ENCODE assay signal across 13 cellular contexts in the genomic region with DNA sequence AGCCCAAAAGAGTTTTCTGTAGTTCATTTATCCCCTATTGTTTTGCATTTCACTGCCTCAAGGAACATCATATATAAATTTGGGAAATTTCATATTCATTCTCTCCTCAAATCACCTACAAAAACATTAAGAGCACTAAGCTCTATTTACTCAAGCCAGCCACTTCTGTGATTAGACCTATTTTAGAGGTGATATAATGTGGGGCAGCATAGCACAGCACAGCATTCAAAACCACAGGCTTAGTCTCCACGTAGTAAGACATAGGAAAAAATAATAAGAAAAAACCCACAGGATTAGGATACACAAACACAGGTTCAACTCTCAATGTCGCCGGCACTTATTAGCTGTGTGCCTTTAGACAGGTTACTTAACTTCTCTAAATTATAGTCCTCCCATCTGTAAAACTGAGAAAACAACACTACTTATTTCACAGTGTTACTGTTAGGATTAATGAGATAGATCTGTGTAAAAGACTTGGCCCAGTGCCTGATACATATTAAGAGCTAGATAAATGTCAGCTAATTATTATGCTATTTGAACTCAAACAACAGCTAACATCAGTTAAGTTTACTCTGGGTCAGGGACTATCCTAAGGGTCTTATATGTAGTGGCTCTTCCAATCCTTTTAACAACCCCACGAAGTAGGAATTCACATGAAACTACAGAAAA. TPM values are rescaled to one million over a fixed set of nuclear protein-coding genes. Genes with fewer than 3 reads are reported as not detected.
A peak's percentile ranks its signal among the peaks of the same experiment; 100 is the strongest.
DNase-seq lines count a peak whose midpoint lies in the region; ATAC-seq, FAIRE-seq and TF ChIP-seq lines count a peak whose summit lies in the region.
"Had no signal": no experiment of that assay in that cellular context is flagged by ENCODE, and none has a peak within 500 bp of the region (broad histone marks: within the 10 kb centered on the region; RNA-seq: fewer than 3 reads in every experiment).

No MANE protein-coding gene starts in this region.

- H3K36me3 ChIP-seq in keratinocyte (ENCODE audit: control insufficient read depth in 2 of 2, extremely low read depth in 1 of 2, insufficient read depth in 2 of 2, low read length in 2 of 2) = peaks cover 0 to 2% of the 10 kb centered on the region in 2 experiments
- H3K36me3 ChIP-seq in neural progenitor cell = no peaks in the 10 kb centered on the region

- H3K79me2 ChIP-seq in keratinocyte (ENCODE audit: control insufficient read depth, insufficient read depth, low read length) = peaks cover 60% of the 10 kb centered on the region
- peaks cover 80% of the 10 kb centered on the region for H3K79me2 ChIP-seq in neural progenitor cell (ENCODE audit: low read depth)

- FAIRE-seq in keratinocyte (lab: Jason Lieb, UNC) = no peak

- no peak for DNase-seq in stimulated activated naive CD8-positive, alpha-beta T cell treated with anti-CD3 and anti-CD28 coated beads, Interleukin-15, Interleukin-2, amounts not matched to agents 100 U/mL and 50 U/mL, for 24 hours
- no peak for DNase-seq in keratinocyte (ENCODE audit: low read depth, low spot score)
- DNase-seq in neural progenitor cell (ENCODE audit: low spot score) = no peak
- no peak for DNase-seq in ecto neural progenitor cell (ENCODE audit: low spot score)
- no peak for DNase-seq in NCI-H1048 (lab: John Stamatoyannopoulos, UW)
- no peak for DNase-seq in effector CD4-positive, alpha-beta T cell
- DNase-seq: dorsolateral prefrontal cortex; hypothalamus; MM.1S; stimulated activated naive CD4-positive, alpha-beta T cell treated with Interleukin-2 at 50 U/mL for 16 hours had no signal

- H3K9me1 ChIP-seq in keratinocyte (ENCODE audit: control insufficient read depth, extremely low read depth, insufficient read depth, low read length) = peaks cover 2% of the 10 kb centered on the region

- peaks cover 8% of the 10 kb centered on the region for H3K36me3 Mint-ChIP-seq in stimulated activated naive CD8-positive, alpha-beta T cell treated with anti-CD3 and anti-CD28 coated beads, Interleukin-15, Interleukin-2, amounts not matched to agents 100 ng/mL and 50 ng/mL, for 24 hours (ENCODE audit: low read depth)
- H3K36me3 Mint-ChIP-seq in activated T-helper 17 cell treated with anti-CD3 and anti-CD28 coated beads, Interleukin-2, amount 50 U/mL, for 72 hours (ENCODE audit: low read depth) = peaks cover 8% of the 10 kb centered on the region
- no peaks in the 10 kb centered on the region for H3K36me3 Mint-ChIP-seq in neural progenitor cell

- TF ChIP-seq CTCF in keratinocyte (optimal IDR thresholded peaks at IDR 0.05 in 1 of 3, IDR thresholded peaks at IDR 0.05 in 1 of 3, conservative IDR thresholded peaks at IDR 0.05 in 1 of 3; ENCODE audit: extremely low read depth in 1 of 3, insufficient read depth in 2 of 3, low read length in 3 of 3) (no peak), neural progenitor cell (IDR thresholded peaks at IDR 0.05) (no peak)

- H3K4me1 Mint-ChIP-seq in stimulated activated naive CD8-positive, alpha-beta T cell treated with anti-CD3 and anti-CD28 coated beads, Interleukin-15, Interleukin-2, amounts not matched to agents 100 ng/mL and 50 ng/mL, for 24 hours (ENCODE audit: low read depth) = peaks cover 90% of the 10 kb centered on the region
- peaks cover 47% of the 10 kb centered on the region for H3K4me1 Mint-ChIP-seq in activated T-helper 17 cell treated with anti-CD3 and anti-CD28 coated beads, Interleukin-2, amount 50 U/mL, for 72 hours
- peaks cover 51% of the 10 kb centered on the region for H3K4me1 Mint-ChIP-seq in neural progenitor cell

- no peak for ATAC-seq in stimulated activated naive CD8-positive, alpha-beta T cell treated with anti-CD3 and anti-CD28 coated beads, Interleukin-15, Interleukin-2, amounts not matched to agents 100 U/mL and 50 U/mL, for 24 hours
- ATAC-seq in activated T-helper 17 cell treated with anti-CD3 and anti-CD28 coated beads, Interleukin-2, amount 50 U/mL, for 72 hours (replicated peaks) = no peak

- no peaks in the 10 kb centered on the region for H3K27me3 Mint-ChIP-seq in stimulated activated naive CD8-positive, alpha-beta T cell treated with anti-CD3 and anti-CD28 coated beads, Interleukin-15, Interleukin-2, amounts not matched to agents 100 ng/mL and 50 ng/mL, for 24 hours
- no peaks in the 10 kb centered on the region for H3K27me3 Mint-ChIP-seq in activated T-helper 17 cell treated with anti-CD3 and anti-CD28 coated beads, Interleukin-2, amount 50 U/mL, for 72 hours
- H3K27me3 Mint-ChIP-seq in neural progenitor cell (ENCODE audit: insufficient read depth, low read depth) = no peaks in the 10 kb centered on the region

- dilution Hi-C loops in keratinocyte (cut with MboI; ENCODE audit: extremely low pct_ligation_motif_present, low sequenced_read_pairs) = no loop called here

- peak overlapping the region; percentile 53 for H3K9ac ChIP-seq in keratinocyte (ENCODE audit: control insufficient read depth, extremely low read depth, insufficient read depth, low read length)
- H3K9ac ChIP-seq in neural progenitor cell = no peak overlapping the region
- H3K9ac ChIP-seq: BLaER1 treated with 17β-estradiol and CSF1 and Interleukin-3, amounts not matched to agents 10 nM and 100 nM had no signal

- peak overlapping the region; percentile 47 for H3K4me3 Mint-ChIP-seq in stimulated activated naive CD8-positive, alpha-beta T cell treated with anti-CD3 and anti-CD28 coated beads, Interleukin-15, Interleukin-2, amounts not matched to agents 100 ng/mL and 50 ng/mL, for 24 hours
- peak overlapping the region; percentile 76 for H3K4me3 Mint-ChIP-seq in activated T-helper 17 cell treated with anti-CD3 and anti-CD28 coated beads, Interleukin-2, amount 50 U/mL, for 72 hours
- no peak overlapping the region for H3K4me3 Mint-ChIP-seq in neural progenitor cell

- H3F3A ChIP-seq in neural progenitor cell (ENCODE audit: low read depth) = peaks cover 21% of the 10 kb centered on the region

- H3K27ac Mint-ChIP-seq in stimulated activated naive CD8-positive, alpha-beta T cell treated with anti-CD3 and anti-CD28 coated beads, Interleukin-15, Interleukin-2, amounts not matched to agents 100 ng/mL and 50 ng/mL, for 24 hours = peak overlapping the region; percentile 96
- H3K27ac Mint-ChIP-seq in activated T-helper 17 cell treated with anti-CD3 and anti-CD28 coated beads, Interleukin-2, amount 50 U/mL, for 72 hours = peak overlapping the region; percentile 90
- no peak overlapping the region for H3K27ac Mint-ChIP-seq in neural progenitor cell

- H3K27ac ChIP-seq in keratinocyte (ENCODE audit: control insufficient read depth, insufficient read depth, low read length) (peak overlapping the region; percentile 64), neural progenitor cell (no peak overlapping the region)
- H3K27ac ChIP-seq: BLaER1 treated with 17β-estradiol and CSF1 and Interleukin-3, amounts not matched to agents 10 nM and 100 nM had no signal

- no peaks in the 10 kb centered on the region for H3K9me3 Mint-ChIP-seq in stimulated activated naive CD8-positive, alpha-beta T cell treated with anti-CD3 and anti-CD28 coated beads, Interleukin-15, Interleukin-2, amounts not matched to agents 100 ng/mL and 50 ng/mL, for 24 hours
- H3K9me3 Mint-ChIP-seq in activated T-helper 17 cell treated with anti-CD3 and anti-CD28 coated beads, Interleukin-2, amount 50 U/mL, for 72 hours = no peaks in the 10 kb centered on the region
- H3K9me3 Mint-ChIP-seq in neural progenitor cell = no peaks in the 10 kb centered on the region

- H3K4me3 ChIP-seq in keratinocyte (ENCODE audit: control insufficient read depth in 2 of 3, extremely low read depth in 1 of 3, insufficient read depth in 2 of 3, low read depth in 1 of 3, low read length in 3 of 3) (peak overlapping the region in 1 of 3 experiments; percentile 61), neural progenitor cell (no peak overlapping the region)
- H3K4me3 ChIP-seq: BLaER1 treated with 17β-estradiol and CSF1 and Interleukin-3, amounts not matched to agents 10 nM and 100 nM; dorsolateral prefrontal cortex had no signal

- H3K4me1 ChIP-seq in keratinocyte (ENCODE audit: control insufficient read depth, extremely low read depth, insufficient read depth, low read length) = peaks cover 21% of the 10 kb centered on the region
- peaks cover 41% of the 10 kb centered on the region for H3K4me1 ChIP-seq in neural progenitor cell

- H3K9me3 ChIP-seq in keratinocyte (ENCODE audit: control insufficient read depth, low read depth, low read length) (no peaks in the 10 kb centered on the region), neural progenitor cell (ENCODE audit: low read depth) (no peaks in the 10 kb centered on the region)
- H3K9me3 ChIP-seq: BLaER1 treated with 17β-estradiol and CSF1 and Interleukin-3, amounts not matched to agents 10 nM and 100 nM had no signal

- H3K27me3 ChIP-seq in keratinocyte (ENCODE audit: control insufficient read depth, extremely low read depth, insufficient read depth, low read length) = no peaks in the 10 kb centered on the region
- H3K27me3 ChIP-seq in neural progenitor cell = no peaks in the 10 kb centered on the region
- H3K27me3 ChIP-seq: BLaER1 treated with 17β-estradiol and CSF1 and Interleukin-3, amounts not matched to agents 10 nM and 100 nM; dorsolateral prefrontal cortex had no signal

- peak overlapping the region; percentile 88 for H3K4me2 ChIP-seq in keratinocyte (ENCODE audit: control insufficient read depth, extremely low read depth, insufficient read depth, low read depth, low read length)
- no peak overlapping the region for H3K4me2 ChIP-seq in neural progenitor cell

- H4K20me1 ChIP-seq in keratinocyte (ENCODE audit: control insufficient read depth, extremely low read depth, insufficient read depth, low read length) (peaks cover 3% of the 10 kb centered on the region), neural progenitor cell (ENCODE audit: low read depth) (peaks cover 12% of the 10 kb centered on the region)

- H2AFZ ChIP-seq in keratinocyte (ENCODE audit: control insufficient read depth, low read length) (no peak overlapping the region), neural progenitor cell (replicated peaks) (no peak overlapping the region)

RNA-seq across cellular contexts. Expression of a gene that starts 20.3 kb away (rescaled TPM):
- total RNA-seq in activated T-helper 17 cell treated with anti-CD3 and anti-CD28 coated beads, Interleukin-2, amount 50 U/mL, for 72 hours = 10 to 100 TPM; 31.4 to 37.7 TPM
- 29.5 to 41.3 TPM (median 34.7 TPM) in 3 replicates for polyA plus RNA-seq in keratinocyte
- 20.0 TPM for polyA plus RNA-seq in keratinocyte (2011; ENCODE audit: low read depth)
- 36.9 and 39.1 TPM in 2 replicates for polyA plus RNA-seq in keratinocyte (2011; cell fraction: cytosol; rRNA removed)
- polyA plus RNA-seq in keratinocyte (2011; cell fraction: nucleus; rRNA removed) = 83.8 and 100 TPM in 2 replicates
- 21.7 and 24.6 TPM in 2 replicates for polyA plus RNA-seq in keratinocyte (2012; ENCODE audit: low replicate concordance)
- polyA minus RNA-seq in keratinocyte = 33.1 to 68.2 TPM (median 45.4 TPM) in 3 replicates
- polyA minus RNA-seq in keratinocyte (2011; cell fraction: cytosol; rRNA and poly(A)+ RNA removed) = 16.5 TPM
- 30.4 and 56.1 TPM in 2 replicates for polyA minus RNA-seq in keratinocyte (2011; cell fraction: nucleus; rRNA and poly(A)+ RNA removed)
- 22.4 and 30.8 TPM in 2 replicates for total RNA-seq in neural progenitor cell (ENCODE audit: low replicate concordance)

RNA-seq across cellular contexts. Expression of a gene that starts 58.7 kb away (rescaled TPM):
- total RNA-seq in activated T-helper 17 cell treated with anti-CD3 and anti-CD28 coated beads, Interleukin-2, amount 50 U/mL, for 72 hours = 10 to 100 TPM in 1 of 2 donors, 1 to 10 TPM in 1; 9.2 to 11.8 TPM
- polyA plus RNA-seq in keratinocyte = 19.9 to 23.9 TPM (median 22.7 TPM) in 3 replicates
- 8.0 TPM for polyA plus RNA-seq in keratinocyte (2011; ENCODE audit: low read depth)
- polyA plus RNA-seq in keratinocyte (2011; cell fraction: cytosol; rRNA removed) = 10.0 and 17.4 TPM in 2 replicates
- 50.0 and 60.7 TPM in 2 replicates for polyA plus RNA-seq in keratinocyte (2011; cell fraction: nucleus; rRNA removed)
- 9.0 and 15.5 TPM in 2 replicates for polyA plus RNA-seq in keratinocyte (2012; ENCODE audit: low replicate concordance)
- 10.9 to 36.2 TPM (median 26.2 TPM) in 3 replicates for polyA minus RNA-seq in keratinocyte
- 10.2 TPM for polyA minus RNA-seq in keratinocyte (2011; cell fraction: cytosol; rRNA and poly(A)+ RNA removed)
- 37.6 and 51.3 TPM in 2 replicates for polyA minus RNA-seq in keratinocyte (2011; cell fraction: nucleus; rRNA and poly(A)+ RNA removed)
- 22.6 and 23.2 TPM in 2 replicates for total RNA-seq in neural progenitor cell (ENCODE audit: low replicate concordance)
